Comparison of ENCODE assay signal across 18 cellular contexts in genomic region chr11:68300076-68300830, GRCh38. TPM values are rescaled to one million over a fixed set of nuclear protein-coding genes. Genes with fewer than 3 reads are reported as not detected.
A peak's percentile ranks its signal among the peaks of the same experiment; 100 is the strongest.
DNase-seq lines count a peak whose midpoint lies in the region; ATAC-seq and TF ChIP-seq lines count a peak whose summit lies in the region.
"Had no signal": no experiment of that assay in that cellular context is flagged by ENCODE, and none has a peak within 500 bp of the region (broad histone marks: within the 10 kb centered on the region; RNA-seq: fewer than 3 reads in every experiment).

No MANE protein-coding gene starts in this region.

- H3K4me1 ChIP-seq in OCI-LY3 (ENCODE audit: low read length): peaks cover 15% of the 10 kb centered on the region

- no peak overlapping the region for H3K27ac ChIP-seq in OCI-LY3 (ENCODE audit: low read length)
- H3K27ac ChIP-seq: BLaER1 had no signal

- no peak for ATAC-seq in stimulated activated memory B cell treated with anti-CD40 and anti-IgM and Interleukin-4, amounts not matched to agents 10 μg/mL and 1 μg/mL and 100 μg/mL, for 72 hours
- no peak for ATAC-seq in GM21825 (IDR thresholded peaks at IDR 0.05; ENCODE audit: unreplicated experiment)
- ATAC-seq: GM12878 had no signal

- no peak overlapping the region for H3K9ac ChIP-seq in OCI-LY3 (ENCODE audit: low read length)
- H3K9ac ChIP-seq: BLaER1, SK-N-SH had no signal

- H3K9me3 Mint-ChIP-seq in stimulated activated memory B cell treated with anti-CD40 and anti-IgM and Interleukin-4, amounts not matched to agents 10 μg/mL and 1 μg/mL and 100 μg/mL, for 72 hours: peaks cover 3% of the 10 kb centered on the region
- H3K9me3 Mint-ChIP-seq: CD4-positive, alpha-beta memory T cell had no signal

- no peak overlapping the region for H2AFZ ChIP-seq in OCI-LY3 (ENCODE audit: low read depth, low read length)

- no peaks in the 10 kb centered on the region for H3K9me3 ChIP-seq in OCI-LY3 (ENCODE audit: insufficient read depth, low read length)
- H3K9me3 ChIP-seq: SK-N-SH had no signal

- H3K27me3 Mint-ChIP-seq in stimulated activated memory B cell treated with anti-CD40 and anti-IgM and Interleukin-4, amounts not matched to agents 10 μg/mL and 1 μg/mL and 100 μg/mL, for 72 hours: no peaks in the 10 kb centered on the region
- H3K27me3 Mint-ChIP-seq: CD4-positive, alpha-beta memory T cell had no signal

- H3K4me1 Mint-ChIP-seq in stimulated activated memory B cell treated with anti-CD40 and anti-IgM and Interleukin-4, amounts not matched to agents 10 μg/mL and 1 μg/mL and 100 μg/mL, for 72 hours: peaks cover 35% of the 10 kb centered on the region

- H3K36me3 ChIP-seq in OCI-LY3 (replicated peaks; ENCODE audit: low read depth, low read length): no peaks in the 10 kb centered on the region

- H3K4me2 ChIP-seq in OCI-LY3 (ENCODE audit: low read length): no peak overlapping the region
- H3K4me2 ChIP-seq: BLaER1, SK-N-SH had no signal

- TF ChIP-seq CTCF in GM12875 (IDR thresholded peaks at IDR 0.05; ENCODE audit: borderline replicate concordance, insufficient read depth, low read depth, low read length) (peak; percentile 17; the same call in 1 of the 2 replicates), OCI-LY3 (IDR thresholded peaks at IDR 0.05; ENCODE audit: low read depth, low read length) (peak; percentile 43), epithelial cell of proximal tubule (conservative IDR thresholded peaks at IDR 0.05; ENCODE audit: low read depth, low read length) (peak; percentile 25)

- H3K4me3 Mint-ChIP-seq in stimulated activated memory B cell treated with anti-CD40 and anti-IgM and Interleukin-4, amounts not matched to agents 10 μg/mL and 1 μg/mL and 100 μg/mL, for 72 hours: no peak overlapping the region
- H3K4me3 Mint-ChIP-seq: CD4-positive, alpha-beta memory T cell had no signal

- no peak for DNase-seq in epithelial cell of proximal tubule (ENCODE audit: low read depth)
- no peak for DNase-seq in SW 1271 (lab: John Stamatoyannopoulos, UW)
- no peak for DNase-seq in T-helper 9 cell
- DNase-seq: CD4-positive, alpha-beta memory T cell; DMS53; NCI-H1105 treated with DMSO at 0.1 percent for 48 hours; NCI-H1694; NCI-H774; RPMI8226; SHP77 treated with DMSO at 0.1 percent for 48 hours; SK-N-SH; T-helper 1 cell had no signal

- no peak overlapping the region for H3K4me3 ChIP-seq in GM12875 (ENCODE audit: low read depth, low read length)
- no peak overlapping the region for H3K4me3 ChIP-seq in OCI-LY3 (ENCODE audit: low read length)
- H3K4me3 ChIP-seq in epithelial cell of proximal tubule (ENCODE audit: low read depth, low read length): no peak overlapping the region
- H3K4me3 ChIP-seq: BLaER1, GM12878 had no signal

- peaks cover 8% of the 10 kb centered on the region for H3K27me3 ChIP-seq in OCI-LY3 (ENCODE audit: low read depth, low read length)
- H3K27me3 ChIP-seq: BLaER1 had no signal

- no peaks in the 10 kb centered on the region for H3K79me2 ChIP-seq in OCI-LY3 (ENCODE audit: low read length)

- H3K27ac Mint-ChIP-seq in stimulated activated memory B cell treated with anti-CD40 and anti-IgM and Interleukin-4, amounts not matched to agents 10 μg/mL and 1 μg/mL and 100 μg/mL, for 72 hours: peak overlapping the region; percentile 24

- peaks cover 6% of the 10 kb centered on the region for H3K36me3 Mint-ChIP-seq in stimulated activated memory B cell treated with anti-CD40 and anti-IgM and Interleukin-4, amounts not matched to agents 10 μg/mL and 1 μg/mL and 100 μg/mL, for 72 hours
- H3K36me3 Mint-ChIP-seq: CD4-positive, alpha-beta memory T cell had no signal

- H4K20me1 ChIP-seq in OCI-LY3 (ENCODE audit: insufficient read depth, low read length): no peaks in the 10 kb centered on the region
- H4K20me1 ChIP-seq: BLaER1 had no signal

RNA-seq across cellular contexts. Expression of gene LRP5, which starts 12.1 kb away (rescaled TPM):
- 22.4 and 31.4 TPM in 2 replicates for total RNA-seq in epithelial cell of proximal tubule

RNA-seq across cellular contexts. Expression of gene C11orf24, which starts 28.5 kb away (rescaled TPM):
- 46.4 and 77.3 TPM in 2 replicates for total RNA-seq in epithelial cell of proximal tubule
